Comparison of ENCODE assay signal across 20 cellular contexts in genomic region chr10:7810443-7810842, GRCh38.
"Had no signal": no experiment of that assay in that cellular context is flagged by ENCODE, and none has a peak within 500 bp of the region (broad histone marks: within the 10 kb centered on the region; RNA-seq: fewer than 3 reads in every experiment).

No MANE protein-coding gene starts in this region.

- H3K9me3 Mint-ChIP-seq: central memory CD8-positive, alpha-beta T cell; naive thymus-derived CD8-positive, alpha-beta T cell; stimulated activated effector memory CD8-positive, alpha-beta T cell treated with anti-CD3 and anti-CD28 coated beads, Interleukin-12 subunit alpha, Interleukin-12 subunit beta, amount 100 ng/mL, for 72 hours; stimulated activated naive CD8-positive, alpha-beta T cell treated with anti-CD3 and anti-CD28 coated beads, Interleukin-15, amount 100 ng/mL, for 72 hours; T-helper 1 cell treated with Interleukin-12 subunit alpha and Interleukin-12 subunit beta and Interleukin-4 antibody, amounts not matched to agents 30 μg/mL and 1 μg/mL, for 36 hours had no signal

- H3K27me3 ChIP-seq: adrenal gland, colonic mucosa, dorsolateral prefrontal cortex, foreskin keratinocyte, pancreas, tibial nerve had no signal

- H3K36me3 Mint-ChIP-seq: activated naive CD8-positive, alpha-beta T cell had no signal

- H3K4me3 ChIP-seq: adrenal gland, colonic mucosa, dorsolateral prefrontal cortex, left ventricle myocardium inferior, pancreas, tibial nerve had no signal

- H3K9me3 ChIP-seq: adrenal gland, colonic mucosa, left ventricle myocardium inferior, pancreas, tibial nerve had no signal

- H3K27ac Mint-ChIP-seq: stimulated activated effector memory CD8-positive, alpha-beta T cell treated with anti-CD3 and anti-CD28 coated beads, Interleukin-12 subunit alpha, Interleukin-12 subunit beta, amount 100 ng/mL, for 72 hours; stimulated activated naive CD8-positive, alpha-beta T cell treated with anti-CD3 and anti-CD28 coated beads, Interleukin-15, amount 100 ng/mL, for 72 hours; T-helper 1 cell treated with Interleukin-12 subunit alpha and Interleukin-12 subunit beta and Interleukin-4 antibody, amounts not matched to agents 30 μg/mL and 1 μg/mL, for 36 hours had no signal

- H3K4me1 ChIP-seq: colonic mucosa, foreskin keratinocyte, left ventricle myocardium inferior, pancreas, tibial nerve had no signal

- H3K4me3 Mint-ChIP-seq: activated naive CD8-positive, alpha-beta T cell; central memory CD8-positive, alpha-beta T cell; naive thymus-derived CD8-positive, alpha-beta T cell; stimulated activated effector memory CD8-positive, alpha-beta T cell treated with anti-CD3 and anti-CD28 coated beads, Interleukin-12 subunit alpha, Interleukin-12 subunit beta, amount 100 ng/mL, for 72 hours; stimulated activated naive CD8-positive, alpha-beta T cell treated with anti-CD3 and anti-CD28 coated beads, Interleukin-15, amount 100 ng/mL, for 72 hours; T-helper 1 cell treated with Interleukin-12 subunit alpha and Interleukin-12 subunit beta and Interleukin-4 antibody, amounts not matched to agents 30 μg/mL and 1 μg/mL, for 36 hours had no signal

- ATAC-seq: naive thymus-derived CD8-positive, alpha-beta T cell; sciatic nerve; stimulated activated effector memory CD8-positive, alpha-beta T cell treated with anti-CD3 and anti-CD28 coated beads, Interleukin-12 subunit alpha, Interleukin-12 subunit beta, amount 100 ng/mL, for 72 hours; stimulated activated naive CD8-positive, alpha-beta T cell treated with anti-CD3 and anti-CD28 coated beads, Interleukin-15, amount 100 ng/mL, for 72 hours had no signal

- H3K27ac ChIP-seq: adrenal gland, colonic mucosa, foreskin keratinocyte, left ventricle myocardium inferior, pancreas, tibial nerve had no signal

- H3K27me3 Mint-ChIP-seq: activated naive CD8-positive, alpha-beta T cell; central memory CD8-positive, alpha-beta T cell; stimulated activated naive CD8-positive, alpha-beta T cell treated with anti-CD3 and anti-CD28 coated beads, Interleukin-15, amount 100 ng/mL, for 72 hours had no signal

- H3K4me1 Mint-ChIP-seq: central memory CD8-positive, alpha-beta T cell; stimulated activated effector memory CD8-positive, alpha-beta T cell treated with anti-CD3 and anti-CD28 coated beads, Interleukin-12 subunit alpha, Interleukin-12 subunit beta, amount 100 ng/mL, for 72 hours; stimulated activated naive CD8-positive, alpha-beta T cell treated with anti-CD3 and anti-CD28 coated beads, Interleukin-15, amount 100 ng/mL, for 72 hours had no signal

- DNase-seq: activated CD4-positive, alpha-beta T cell treated with anti-CD3 and anti-CD28 coated beads for 4 hours; activated CD4-positive, alpha-beta T cell treated with anti-CD3 and anti-CD28 coated beads, Interleukin-2, amount 50 U/mL, for 48 hours; activated CD4-positive, CD25-positive, alpha-beta regulatory T cell; activated gamma-delta T cell treated with Interleukin-2 at 50 U/mL for 16 hours; adrenal gland; colonic mucosa; dorsolateral prefrontal cortex; foreskin keratinocyte; left ventricle myocardium inferior; naive thymus-derived CD8-positive, alpha-beta T cell; pancreas; small intestine; stimulated activated CD4-positive, alpha-beta T cell treated with anti-CD3 and anti-CD28 coated beads, Interleukin-2, amount 100 ng/mL, for 24 hours; stimulated activated naive CD8-positive, alpha-beta T cell treated with anti-CD3 and anti-CD28 coated beads, Interleukin-15, amount 100 ng/mL, for 72 hours had no signal
